ENCODE assay signal across 1 cellular context in the genomic region with DNA sequence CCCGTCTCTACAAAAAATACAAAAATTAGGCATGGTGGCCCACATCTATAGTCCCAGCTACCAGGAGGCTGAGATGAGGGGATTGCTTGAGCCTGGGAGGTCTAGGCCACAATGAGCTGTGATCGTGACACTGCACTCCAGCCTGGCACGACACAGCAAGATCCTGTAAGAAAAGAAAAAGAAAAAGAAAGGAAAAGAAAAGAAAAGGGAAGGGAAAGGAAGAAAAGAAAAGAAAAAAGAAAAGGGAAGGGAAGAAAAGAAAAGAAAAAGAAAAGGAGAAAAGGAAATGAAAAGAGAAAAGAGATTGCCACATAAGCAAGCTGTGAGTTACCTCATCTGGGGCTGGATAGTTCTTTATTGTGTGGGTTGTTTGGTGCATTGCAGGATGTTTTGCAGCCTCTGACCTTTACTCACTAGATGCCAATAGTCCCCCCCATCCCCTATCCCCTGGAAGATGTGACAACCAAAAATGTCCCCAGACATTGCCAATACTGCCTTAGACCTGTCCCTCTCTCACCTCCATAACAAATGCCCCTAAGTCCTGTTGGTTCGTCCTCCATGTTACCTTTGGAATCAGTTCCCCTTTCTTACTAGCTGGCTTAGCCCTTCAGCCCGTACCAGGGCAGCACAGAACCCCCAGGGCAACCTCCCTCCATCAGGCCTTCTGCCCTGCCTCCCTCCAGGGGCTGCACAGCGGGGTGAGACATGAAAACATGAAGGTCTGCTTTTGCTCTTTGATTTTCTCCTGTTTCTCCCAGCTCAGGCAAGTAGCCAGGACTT.
TF ChIP-seq lines count a peak whose summit lies in the region.

No MANE protein-coding gene starts in this region.

TF ChIP-seq in IMR-90, 13 proteins besides CTCF, POLR2A, EP300 and RAD21:
- TF ChIP-seq FOS (IDR thresholded peaks at IDR 0.05; ENCODE audit: low read depth, low read length) (no peak), RCOR1 (IDR thresholded peaks at IDR 0.05; ENCODE audit: insufficient replicate concordance, low read length) (no peak), MAFK (IDR thresholded peaks at IDR 0.05; ENCODE audit: low read depth, low read length) (no peak), BHLHE40 (IDR thresholded peaks at IDR 0.05; ENCODE audit: low read depth, low read length) (no peak), NFE2L2 (IDR thresholded peaks at IDR 0.05; ENCODE audit: low read depth, low read length) (no peak), SMC3 (IDR thresholded peaks at IDR 0.05; ENCODE audit: low read depth, low read length) (no peak), CHD1 (IDR thresholded peaks at IDR 0.05; ENCODE audit: low read depth, low read length) (no peak), CEBPB (IDR thresholded peaks at IDR 0.05; ENCODE audit: low read depth, low read length) (no peak), MXI1 (IDR thresholded peaks at IDR 0.05; ENCODE audit: borderline replicate concordance, low read depth, low read length) (no peak), MAZ (IDR thresholded peaks at IDR 0.05; ENCODE audit: borderline replicate concordance, low read depth, low read length) (no peak), RFX5 (IDR thresholded peaks at IDR 0.05; ENCODE audit: low read depth, low read length) (no peak)
- TF ChIP-seq, protein P1, sequence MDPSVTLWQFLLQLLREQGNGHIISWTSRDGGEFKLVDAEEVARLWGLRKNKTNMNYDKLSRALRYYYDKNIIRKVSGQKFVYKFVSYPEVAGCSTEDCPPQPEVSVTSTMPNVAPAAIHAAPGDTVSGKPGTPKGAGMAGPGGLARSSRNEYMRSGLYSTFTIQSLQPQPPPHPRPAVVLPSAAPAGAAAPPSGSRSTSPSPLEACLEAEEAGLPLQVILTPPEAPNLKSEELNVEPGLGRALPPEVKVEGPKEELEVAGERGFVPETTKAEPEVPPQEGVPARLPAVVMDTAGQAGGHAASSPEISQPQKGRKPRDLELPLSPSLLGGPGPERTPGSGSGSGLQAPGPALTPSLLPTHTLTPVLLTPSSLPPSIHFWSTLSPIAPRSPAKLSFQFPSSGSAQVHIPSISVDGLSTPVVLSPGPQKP (IDR thresholded peaks at IDR 0.05; ENCODE audit: borderline replicate concordance, low read depth, low read length) = no peak
- TF ChIP-seq, protein P2, sequence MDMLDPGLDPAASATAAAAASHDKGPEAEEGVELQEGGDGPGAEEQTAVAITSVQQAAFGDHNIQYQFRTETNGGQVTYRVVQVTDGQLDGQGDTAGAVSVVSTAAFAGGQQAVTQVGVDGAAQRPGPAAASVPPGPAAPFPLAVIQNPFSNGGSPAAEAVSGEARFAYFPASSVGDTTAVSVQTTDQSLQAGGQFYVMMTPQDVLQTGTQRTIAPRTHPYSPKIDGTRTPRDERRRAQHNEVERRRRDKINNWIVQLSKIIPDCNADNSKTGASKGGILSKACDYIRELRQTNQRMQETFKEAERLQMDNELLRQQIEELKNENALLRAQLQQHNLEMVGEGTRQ (IDR thresholded peaks at IDR 0.05; ENCODE audit: low read depth, low read length) = no peak
TF ChIP-seq in IMR-90: peak in this region for 0.
